1 cellular context compared by ENCODE assay signal in the genomic region with DNA sequence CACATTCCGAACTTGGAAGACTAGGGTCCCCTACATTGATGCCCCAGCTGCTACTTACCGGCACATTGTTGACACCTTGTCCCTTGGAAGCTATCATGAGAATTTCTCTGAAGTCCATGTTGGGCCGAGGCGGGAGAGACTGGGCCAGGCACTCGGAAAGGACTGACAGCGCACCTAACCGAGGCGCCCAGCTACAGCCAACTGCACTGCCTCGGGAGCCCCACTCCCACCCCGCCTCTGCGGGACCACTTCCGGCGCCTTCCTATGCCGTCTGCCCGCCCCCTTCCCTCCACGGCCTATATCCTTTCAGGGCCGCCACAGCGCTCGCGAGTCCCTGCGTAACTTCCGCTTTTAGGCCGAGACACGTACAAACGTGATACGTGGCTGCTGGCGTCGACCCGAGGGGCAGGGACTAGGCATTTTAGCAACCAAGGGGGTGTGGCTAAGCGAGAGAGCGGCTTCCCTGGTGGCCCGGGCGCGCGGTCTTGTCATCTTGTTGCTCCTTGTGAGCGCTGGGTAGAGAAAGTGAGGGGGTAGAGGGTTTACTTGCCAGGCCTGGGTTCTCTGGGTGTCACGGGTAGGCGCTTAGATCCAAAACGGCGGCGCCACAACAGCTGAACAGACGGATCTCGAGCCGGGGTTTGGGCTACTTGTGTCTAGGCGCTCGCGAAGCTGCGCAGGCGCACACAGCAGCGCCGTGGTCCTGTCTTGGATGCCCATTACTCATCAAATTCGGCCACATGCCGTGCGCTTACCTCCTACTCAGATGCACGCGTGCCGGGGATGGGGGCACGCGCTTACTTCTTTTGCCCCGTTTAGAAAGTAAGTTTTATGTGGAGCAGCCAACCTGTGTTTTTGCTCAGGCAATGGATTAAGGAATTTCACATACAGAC.
TF ChIP-seq lines count a peak whose summit lies in the region.

A gene with protein sequence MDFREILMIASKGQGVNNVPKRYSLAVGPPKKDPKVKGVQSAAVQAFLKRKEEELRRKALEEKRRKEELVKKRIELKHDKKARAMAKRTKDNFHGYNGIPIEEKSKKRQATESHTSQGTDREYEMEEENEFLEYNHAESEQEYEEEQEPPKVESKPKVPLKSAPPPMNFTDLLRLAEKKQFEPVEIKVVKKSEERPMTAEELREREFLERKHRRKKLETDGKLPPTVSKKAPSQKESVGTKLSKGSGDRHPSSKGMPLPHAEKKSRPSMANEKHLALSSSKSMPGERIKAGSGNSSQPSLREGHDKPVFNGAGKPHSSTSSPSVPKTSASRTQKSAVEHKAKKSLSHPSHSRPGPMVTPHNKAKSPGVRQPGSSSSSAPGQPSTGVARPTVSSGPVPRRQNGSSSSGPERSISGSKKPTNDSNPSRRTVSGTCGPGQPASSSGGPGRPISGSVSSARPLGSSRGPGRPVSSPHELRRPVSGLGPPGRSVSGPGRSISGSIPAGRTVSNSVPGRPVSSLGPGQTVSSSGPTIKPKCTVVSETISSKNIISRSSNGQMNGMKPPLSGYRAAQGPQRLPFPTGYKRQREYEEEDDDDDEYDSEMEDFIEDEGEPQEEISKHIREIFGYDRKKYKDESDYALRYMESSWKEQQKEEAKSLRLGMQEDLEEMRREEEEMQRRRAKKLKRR (minus strand): TSS at position 203 of the 893 bp plus-strand sequence. CDS start 85 bp downstream, at position 118.

TF ChIP-seq in GM12878, 131 proteins besides CTCF, POLR2A, EP300 and RAD21 (continued from another document):
- no peak for TF ChIP-seq KLF5 (IDR thresholded peaks at IDR 0.05; ENCODE audit: partially characterized antibody)
- peak; percentile 31; the same call in 1 of the 2 replicates for TF ChIP-seq MXI1 (IDR thresholded peaks at IDR 0.05; ENCODE audit: low read depth, low read length)
- no peak for TF ChIP-seq RCOR1 (conservative IDR thresholded peaks at IDR 0.05; ENCODE audit: low read depth, low read length)
- TF ChIP-seq, protein P1, sequence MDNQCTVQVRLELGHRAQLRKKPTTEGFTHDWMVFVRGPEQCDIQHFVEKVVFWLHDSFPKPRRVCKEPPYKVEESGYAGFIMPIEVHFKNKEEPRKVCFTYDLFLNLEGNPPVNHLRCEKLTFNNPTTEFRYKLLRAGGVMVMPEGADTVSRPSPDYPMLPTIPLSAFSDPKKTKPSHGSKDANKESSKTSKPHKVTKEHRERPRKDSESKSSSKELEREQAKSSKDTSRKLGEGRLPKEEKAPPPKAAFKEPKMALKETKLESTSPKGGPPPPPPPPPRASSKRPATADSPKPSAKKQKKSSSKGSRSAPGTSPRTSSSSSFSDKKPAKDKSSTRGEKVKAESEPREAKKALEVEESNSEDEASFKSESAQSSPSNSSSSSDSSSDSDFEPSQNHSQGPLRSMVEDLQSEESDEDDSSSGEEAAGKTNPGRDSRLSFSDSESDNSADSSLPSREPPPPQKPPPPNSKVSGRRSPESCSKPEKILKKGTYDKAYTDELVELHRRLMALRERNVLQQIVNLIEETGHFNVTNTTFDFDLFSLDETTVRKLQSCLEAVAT (IDR thresholded peaks at IDR 0.05) = peak; percentile 53
- TF ChIP-seq SRF (IDR thresholded peaks at IDR 0.05; ENCODE audit: low read depth in 2 of 2, low read length in 2 of 2) = peak; percentile 39 to 86; a peak in 3 of 4 replicates
- no peak for TF ChIP-seq FOXK2 (IDR thresholded peaks at IDR 0.05)
- no peak for TF ChIP-seq ZNF274 (IDR thresholded peaks at IDR 0.05; ENCODE audit: insufficient read depth, insufficient read length)
- TF ChIP-seq SPI1 (IDR thresholded peaks at IDR 0.05; ENCODE audit: borderline replicate concordance, insufficient read depth, low read depth, low read length) = 0 out of 2 replicates have a peak, but pooled peaks have one; percentile 23
- peak; percentile 92 for TF ChIP-seq GABPA (IDR thresholded peaks at IDR 0.05; ENCODE audit: low read depth)
- no peak for TF ChIP-seq ZNF384 (IDR thresholded peaks at IDR 0.05; ENCODE audit: borderline replicate concordance, low read depth, low read length)
- no peak for TF ChIP-seq TCF7 (IDR thresholded peaks at IDR 0.05; ENCODE audit: borderline replicate concordance)
- no peak for TF ChIP-seq CBX3 (IDR thresholded peaks at IDR 0.05; ENCODE audit: borderline replicate concordance, low read depth)
- TF ChIP-seq, protein P2, sequence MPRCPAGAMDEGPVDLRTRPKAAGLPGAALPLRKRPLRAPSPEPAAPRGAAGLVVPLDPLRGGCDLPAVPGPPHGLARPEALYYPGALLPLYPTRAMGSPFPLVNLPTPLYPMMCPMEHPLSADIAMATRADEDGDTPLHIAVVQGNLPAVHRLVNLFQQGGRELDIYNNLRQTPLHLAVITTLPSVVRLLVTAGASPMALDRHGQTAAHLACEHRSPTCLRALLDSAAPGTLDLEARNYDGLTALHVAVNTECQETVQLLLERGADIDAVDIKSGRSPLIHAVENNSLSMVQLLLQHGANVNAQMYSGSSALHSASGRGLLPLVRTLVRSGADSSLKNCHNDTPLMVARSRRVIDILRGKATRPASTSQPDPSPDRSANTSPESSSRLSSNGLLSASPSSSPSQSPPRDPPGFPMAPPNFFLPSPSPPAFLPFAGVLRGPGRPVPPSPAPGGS (IDR thresholded peaks at IDR 0.05; ENCODE audit: borderline replicate concordance, insufficient read depth, low read depth, low read length, poor library complexity, severe bottlenecking) = peak; percentile 5
- no peak for TF ChIP-seq CHD4 (IDR thresholded peaks at IDR 0.05)
- TF ChIP-seq LARP7 (IDR thresholded peaks at IDR 0.05) = peak; percentile 29; the same call in 1 of the 2 replicates
- TF ChIP-seq KDM1A (IDR thresholded peaks at IDR 0.05; ENCODE audit: borderline replicate concordance) = no peak
- peak; percentile 9; the same call in 1 of the 2 replicates for TF ChIP-seq TBL1XR1 (IDR thresholded peaks at IDR 0.05; ENCODE audit: low read depth, low read length)
- TF ChIP-seq, protein P3, sequence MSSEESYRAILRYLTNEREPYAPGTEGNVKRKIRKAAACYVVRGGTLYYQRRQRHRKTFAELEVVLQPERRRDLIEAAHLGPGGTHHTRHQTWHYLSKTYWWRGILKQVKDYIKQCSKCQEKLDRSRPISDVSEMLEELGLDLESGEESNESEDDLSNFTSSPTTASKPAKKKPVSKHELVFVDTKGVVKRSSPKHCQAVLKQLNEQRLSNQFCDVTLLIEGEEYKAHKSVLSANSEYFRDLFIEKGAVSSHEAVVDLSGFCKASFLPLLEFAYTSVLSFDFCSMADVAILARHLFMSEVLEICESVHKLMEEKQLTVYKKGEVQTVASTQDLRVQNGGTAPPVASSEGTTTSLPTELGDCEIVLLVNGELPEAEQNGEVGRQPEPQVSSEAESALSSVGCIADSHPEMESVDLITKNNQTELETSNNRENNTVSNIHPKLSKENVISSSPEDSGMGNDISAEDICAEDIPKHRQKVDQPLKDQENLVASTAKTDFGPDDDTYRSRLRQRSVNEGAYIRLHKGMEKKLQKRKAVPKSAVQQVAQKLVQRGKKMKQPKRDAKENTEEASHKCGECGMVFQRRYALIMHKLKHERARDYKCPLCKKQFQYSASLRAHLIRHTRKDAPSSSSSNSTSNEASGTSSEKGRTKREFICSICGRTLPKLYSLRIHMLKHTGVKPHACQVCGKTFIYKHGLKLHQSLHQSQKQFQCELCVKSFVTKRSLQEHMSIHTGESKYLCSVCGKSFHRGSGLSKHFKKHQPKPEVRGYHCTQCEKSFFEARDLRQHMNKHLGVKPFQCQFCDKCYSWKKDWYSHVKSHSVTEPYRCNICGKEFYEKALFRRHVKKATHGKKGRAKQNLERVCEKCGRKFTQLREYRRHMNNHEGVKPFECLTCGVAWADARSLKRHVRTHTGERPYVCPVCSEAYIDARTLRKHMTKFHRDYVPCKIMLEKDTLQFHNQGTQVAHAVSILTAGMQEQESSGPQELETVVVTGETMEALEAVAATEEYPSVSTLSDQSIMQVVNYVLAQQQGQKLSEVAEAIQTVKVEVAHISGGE (CRISPR knock-in tag; IDR thresholded peaks at IDR 0.05) = no peak
- TF ChIP-seq STAT3 (IDR thresholded peaks at IDR 0.05; ENCODE audit: low read depth, low read length) = no peak
- no peak for TF ChIP-seq MEF2B (IDR thresholded peaks at IDR 0.05; ENCODE audit: partially characterized antibody, poor library complexity, severe bottlenecking)
- no peak for TF ChIP-seq ASH2L (IDR thresholded peaks at IDR 0.05; ENCODE audit: borderline replicate concordance, low read depth)
- TF ChIP-seq, protein P4, sequence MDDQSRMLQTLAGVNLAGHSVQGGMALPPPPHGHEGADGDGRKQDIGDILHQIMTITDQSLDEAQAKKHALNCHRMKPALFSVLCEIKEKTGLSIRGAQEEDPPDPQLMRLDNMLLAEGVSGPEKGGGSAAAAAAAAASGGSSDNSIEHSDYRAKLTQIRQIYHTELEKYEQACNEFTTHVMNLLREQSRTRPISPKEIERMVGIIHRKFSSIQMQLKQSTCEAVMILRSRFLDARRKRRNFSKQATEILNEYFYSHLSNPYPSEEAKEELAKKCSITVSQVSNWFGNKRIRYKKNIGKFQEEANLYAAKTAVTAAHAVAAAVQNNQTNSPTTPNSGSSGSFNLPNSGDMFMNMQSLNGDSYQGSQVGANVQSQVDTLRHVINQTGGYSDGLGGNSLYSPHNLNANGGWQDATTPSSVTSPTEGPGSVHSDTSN (IDR thresholded peaks at IDR 0.05; ENCODE audit: insufficient replicate concordance, low read depth, low read length) = peak; percentile 33
- 0 out of 2 replicates have a peak, but pooled peaks have one; percentile 38 for TF ChIP-seq GATAD2B (conservative IDR thresholded peaks at IDR 0.05; ENCODE audit: low read depth)
- peak; percentile 39 for TF ChIP-seq HDAC6 (IDR thresholded peaks at IDR 0.05; ENCODE audit: unreplicated experiment)
- 0 out of 2 replicates have a peak, but pooled peaks have one; percentile 35 for TF ChIP-seq IRF4 (IDR thresholded peaks at IDR 0.05; ENCODE audit: low read depth, low read length)
- TF ChIP-seq, protein P5, sequence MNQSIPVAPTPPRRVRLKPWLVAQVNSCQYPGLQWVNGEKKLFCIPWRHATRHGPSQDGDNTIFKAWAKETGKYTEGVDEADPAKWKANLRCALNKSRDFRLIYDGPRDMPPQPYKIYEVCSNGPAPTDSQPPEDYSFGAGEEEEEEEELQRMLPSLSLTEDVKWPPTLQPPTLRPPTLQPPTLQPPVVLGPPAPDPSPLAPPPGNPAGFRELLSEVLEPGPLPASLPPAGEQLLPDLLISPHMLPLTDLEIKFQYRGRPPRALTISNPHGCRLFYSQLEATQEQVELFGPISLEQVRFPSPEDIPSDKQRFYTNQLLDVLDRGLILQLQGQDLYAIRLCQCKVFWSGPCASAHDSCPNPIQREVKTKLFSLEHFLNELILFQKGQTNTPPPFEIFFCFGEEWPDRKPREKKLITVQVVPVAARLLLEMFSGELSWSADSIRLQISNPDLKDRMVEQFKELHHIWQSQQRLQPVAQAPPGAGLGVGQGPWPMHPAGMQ (IDR thresholded peaks at IDR 0.05; ENCODE audit: borderline replicate concordance) = no peak
- no peak for TF ChIP-seq ZNF622 (IDR thresholded peaks at IDR 0.05)
- TF ChIP-seq HCFC1 (IDR thresholded peaks at IDR 0.05; ENCODE audit: low read length) = peak; percentile 73
- TF ChIP-seq, protein P6, sequence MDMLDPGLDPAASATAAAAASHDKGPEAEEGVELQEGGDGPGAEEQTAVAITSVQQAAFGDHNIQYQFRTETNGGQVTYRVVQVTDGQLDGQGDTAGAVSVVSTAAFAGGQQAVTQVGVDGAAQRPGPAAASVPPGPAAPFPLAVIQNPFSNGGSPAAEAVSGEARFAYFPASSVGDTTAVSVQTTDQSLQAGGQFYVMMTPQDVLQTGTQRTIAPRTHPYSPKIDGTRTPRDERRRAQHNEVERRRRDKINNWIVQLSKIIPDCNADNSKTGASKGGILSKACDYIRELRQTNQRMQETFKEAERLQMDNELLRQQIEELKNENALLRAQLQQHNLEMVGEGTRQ (IDR thresholded peaks at IDR 0.05; ENCODE audit: borderline replicate concordance, low read depth, low read length) = no peak
- TF ChIP-seq ETV6 (conservative IDR thresholded peaks at IDR 0.05 in 1 of 2, IDR thresholded peaks at IDR 0.05 in 1 of 2; ENCODE audit: borderline replicate concordance in 1 of 2, low read depth in 1 of 2) = no peak
- TF ChIP-seq SMAD5 (IDR thresholded peaks at IDR 0.05; ENCODE audit: low read depth) = peak; percentile 76; the same call in 1 of the 2 replicates
- TF ChIP-seq NFIC (IDR thresholded peaks at IDR 0.05; ENCODE audit: low read depth, low read length) = no peak
- no peak for TF ChIP-seq ZNF217 (IDR thresholded peaks at IDR 0.05)
- TF ChIP-seq RAD51 (IDR thresholded peaks at IDR 0.05) = no peak
- peak; percentile 98 for TF ChIP-seq PML (IDR thresholded peaks at IDR 0.05; ENCODE audit: low read length)
- no peak for TF ChIP-seq EZH2 (IDR thresholded peaks at IDR 0.05; ENCODE audit: borderline replicate concordance, control insufficient read depth, low read depth, low read length)
- peak; percentile 72; the same call in 2 of the 3 replicates for TF ChIP-seq POU2F2 (IDR thresholded peaks at IDR 0.05; ENCODE audit: borderline replicate concordance, low read depth, low read length)
- TF ChIP-seq SP1 (IDR thresholded peaks at IDR 0.05; ENCODE audit: low read depth, low read length) = peak; percentile 60
- TF ChIP-seq, protein P7, sequence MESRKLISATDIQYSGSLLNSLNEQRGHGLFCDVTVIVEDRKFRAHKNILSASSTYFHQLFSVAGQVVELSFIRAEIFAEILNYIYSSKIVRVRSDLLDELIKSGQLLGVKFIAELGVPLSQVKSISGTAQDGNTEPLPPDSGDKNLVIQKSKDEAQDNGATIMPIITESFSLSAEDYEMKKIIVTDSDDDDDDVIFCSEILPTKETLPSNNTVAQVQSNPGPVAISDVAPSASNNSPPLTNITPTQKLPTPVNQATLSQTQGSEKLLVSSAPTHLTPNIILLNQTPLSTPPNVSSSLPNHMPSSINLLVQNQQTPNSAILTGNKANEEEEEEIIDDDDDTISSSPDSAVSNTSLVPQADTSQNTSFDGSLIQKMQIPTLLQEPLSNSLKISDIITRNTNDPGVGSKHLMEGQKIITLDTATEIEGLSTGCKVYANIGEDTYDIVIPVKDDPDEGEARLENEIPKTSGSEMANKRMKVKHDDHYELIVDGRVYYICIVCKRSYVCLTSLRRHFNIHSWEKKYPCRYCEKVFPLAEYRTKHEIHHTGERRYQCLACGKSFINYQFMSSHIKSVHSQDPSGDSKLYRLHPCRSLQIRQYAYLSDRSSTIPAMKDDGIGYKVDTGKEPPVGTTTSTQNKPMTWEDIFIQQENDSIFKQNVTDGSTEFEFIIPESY (IDR thresholded peaks at IDR 0.05) = no peak
- peak; percentile 44; the same call in 1 of the 2 replicates for TF ChIP-seq YY1 (IDR thresholded peaks at IDR 0.05; ENCODE audit: low read depth, low read length)
